ENCODE assay signal across 16 cellular contexts in the genomic region with DNA sequence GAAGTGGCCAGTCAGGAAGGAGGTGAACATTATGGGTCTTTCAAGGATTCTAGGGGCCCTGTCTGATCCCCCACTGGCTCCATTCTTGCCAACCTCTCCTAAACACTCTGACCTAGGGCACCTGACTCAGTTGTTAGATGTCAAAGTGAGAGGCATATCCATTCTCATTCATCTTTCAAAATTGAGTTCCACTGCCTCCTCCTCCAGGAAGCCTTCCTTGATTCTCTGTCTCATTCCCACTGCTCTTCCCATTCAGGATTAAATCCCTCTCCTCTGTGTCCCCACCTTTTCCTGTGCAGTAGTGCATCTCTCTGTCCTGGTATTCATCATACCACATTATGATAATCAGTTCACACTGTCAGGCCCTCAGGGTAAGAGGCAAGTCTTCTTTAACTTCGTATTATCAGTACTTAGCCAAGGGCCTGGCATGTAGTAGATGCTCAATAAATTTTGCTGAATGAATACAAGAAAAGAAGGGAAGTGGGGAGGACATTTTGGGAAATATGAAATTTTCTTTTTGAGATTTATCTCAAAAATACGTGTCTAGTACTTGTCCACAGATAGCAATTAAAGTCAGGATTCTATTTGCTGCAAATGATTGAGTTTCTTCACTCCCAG.
DNase-seq lines count a peak whose midpoint lies in the region; ATAC-seq lines count a peak whose summit lies in the region.
"Had no signal": no experiment of that assay in that cellular context is flagged by ENCODE, and none has a peak within 500 bp of the region (broad histone marks: within the 10 kb centered on the region; RNA-seq: fewer than 3 reads in every experiment).

No MANE protein-coding gene starts in this region.

- H3K4me3 Mint-ChIP-seq in activated CD4-positive, alpha-beta T cell treated with anti-CD3 and anti-CD28 coated beads for 36 hours = no peak overlapping the region
- H3K4me3 Mint-ChIP-seq in CD4-positive, CD25-positive, alpha-beta regulatory T cell = peak overlapping the region in 1 of 4 donors; percentile 61
- H3K4me3 Mint-ChIP-seq in activated T-helper 1 cell treated with anti-CD3 and anti-CD28 coated beads, Interleukin-12 subunit alpha, Interleukin-12 subunit beta, Interleukin-2, Interleukin-4 antibody, amounts not matched to agents 30 ng/mL and 10 ng/mL and 1 ng/mL, durations not matched to agents 14 hours and 24 hours and 36 hours = no peak overlapping the region
- peak overlapping the region in 1 of 10 donors; percentile 10 for H3K4me3 Mint-ChIP-seq in naive thymus-derived CD8-positive, alpha-beta T cell

- POLR2A ChIA-PET in activated CD4-positive, alpha-beta T cell treated with anti-CD3 and anti-CD28 coated beads for 36 hours (lab: Charles Lee) = interaction anchor here (0.9 kb wide), 1 partner anchor 40 kb away, joined by 3 read pairs; no protein-coding TSS in a partner anchor
- POLR2A ChIA-PET in naive thymus-derived CD8-positive, alpha-beta T cell (lab: Charles Lee) = interaction anchor here (1.2 to 2.5 kb wide), 3 partner anchors 14 to 166 kb away, joined by 3 to 9 read pairs (median 5); a partner anchor contains a TSS

- H3K9me3 ChIP-seq in CD4-positive, CD25-positive, alpha-beta regulatory T cell (ENCODE audit: control insufficient read depth in 2 of 2, low read length in 2 of 2) = no peaks in the 10 kb centered on the region

- no peaks in the 10 kb centered on the region for H3K36me3 ChIP-seq in CD4-positive, CD25-positive, alpha-beta regulatory T cell (ENCODE audit: control insufficient read depth, insufficient read depth, low read length)

- CTCF ChIA-PET in activated CD4-positive, alpha-beta T cell treated with anti-CD3 and anti-CD28 coated beads for 36 hours (lab: Charles Lee) = interaction anchor here (1.0 kb wide), 1 partner anchor 10 kb away, joined by 3 read pairs; no protein-coding TSS in a partner anchor

- no peak for ATAC-seq in activated CD4-positive, alpha-beta T cell treated with anti-CD3 and anti-CD28 coated beads for 36 hours
- no peak for ATAC-seq in CD4-positive, CD25-positive, alpha-beta regulatory T cell (ENCODE audit: low read depth in 2 of 2)
- ATAC-seq in naive thymus-derived CD8-positive, alpha-beta T cell = no peak
- ATAC-seq in GM18867 (IDR thresholded peaks at IDR 0.05; ENCODE audit: unreplicated experiment) = no peak
- ATAC-seq: HCT116 had no signal

- no peak for DNase-seq in activated CD4-positive, alpha-beta T cell treated with anti-CD3 and anti-CD28 coated beads for 36 hours
- no peak for DNase-seq in activated CD4-positive, alpha-beta T cell treated with anti-CD3 and anti-CD28 coated beads, Interleukin-2, amount 50 U/mL, for 4 hours
- DNase-seq in CD4-positive, CD25-positive, alpha-beta regulatory T cell = no peak
- no peak for DNase-seq in activated T-helper 1 cell treated with anti-CD3 and anti-CD28 coated beads, Interleukin-12 subunit alpha, Interleukin-12 subunit beta, Interleukin-2, Interleukin-4 antibody, amounts not matched to agents 30 ng/mL and 10 ng/mL and 1 ng/mL, durations not matched to agents 14 hours and 24 hours and 36 hours (ENCODE audit: low spot score)
- no peak for DNase-seq in naive thymus-derived CD8-positive, alpha-beta T cell
- DNase-seq in activated gamma-delta T cell (lab: John Stamatoyannopoulos, UW) (no peak), mucosa of gallbladder (ENCODE audit: low spot score) (no peak)
- DNase-seq: DMS79 treated with DMSO at 0.1 percent for 48 hours, IMR-90, MV-4-11, NCI-H1417 treated with DMSO at 0.1 percent for 48 hours, NCI-H2029 treated with DMSO at 0.1 percent for 48 hours, NCI-H510A treated with DMSO at 0.1 percent for 48 hours had no signal

- H3K4me1 Mint-ChIP-seq in activated CD4-positive, alpha-beta T cell treated with anti-CD3 and anti-CD28 coated beads for 36 hours = peaks cover 46% of the 10 kb centered on the region
- H3K4me1 Mint-ChIP-seq in CD4-positive, CD25-positive, alpha-beta regulatory T cell = peaks cover 10 to 36% (median 28%) of the 10 kb centered on the region in 4 donors
- H3K4me1 Mint-ChIP-seq in activated T-helper 1 cell treated with anti-CD3 and anti-CD28 coated beads, Interleukin-12 subunit alpha, Interleukin-12 subunit beta, Interleukin-2, Interleukin-4 antibody, amounts not matched to agents 30 ng/mL and 10 ng/mL and 1 ng/mL, durations not matched to agents 14 hours and 24 hours and 36 hours (ENCODE audit: low read depth) = peaks cover 35% of the 10 kb centered on the region
- peaks cover 24 to 50% (median 36%) of the 10 kb centered on the region in 4 donors for H3K4me1 Mint-ChIP-seq in naive thymus-derived CD8-positive, alpha-beta T cell

- no peak overlapping the region for H3K4me3 ChIP-seq in CD4-positive, CD25-positive, alpha-beta regulatory T cell (ENCODE audit: low read depth, low read length)

- H3K4me1 ChIP-seq in CD4-positive, CD25-positive, alpha-beta regulatory T cell (ENCODE audit: control insufficient read depth, insufficient read depth, low read length, poor library complexity, severe bottlenecking) = peaks cover 26% of the 10 kb centered on the region

- H3K36me3 Mint-ChIP-seq in activated CD4-positive, alpha-beta T cell treated with anti-CD3 and anti-CD28 coated beads for 36 hours (ENCODE audit: low read depth) = no peaks in the 10 kb centered on the region
- H3K36me3 Mint-ChIP-seq in CD4-positive, CD25-positive, alpha-beta regulatory T cell = no peaks in the 10 kb centered on the region
- no peaks in the 10 kb centered on the region for H3K36me3 Mint-ChIP-seq in activated T-helper 1 cell treated with anti-CD3 and anti-CD28 coated beads, Interleukin-12 subunit alpha, Interleukin-12 subunit beta, Interleukin-2, Interleukin-4 antibody, amounts not matched to agents 30 ng/mL and 10 ng/mL and 1 ng/mL, durations not matched to agents 14 hours and 24 hours and 36 hours (ENCODE audit: low read depth)
- H3K36me3 Mint-ChIP-seq in naive thymus-derived CD8-positive, alpha-beta T cell = no peaks in the 10 kb centered on the region

- no peaks in the 10 kb centered on the region for H3K27me3 ChIP-seq in CD4-positive, CD25-positive, alpha-beta regulatory T cell (ENCODE audit: control insufficient read depth, insufficient read depth, low read length)

- H3K27ac ChIP-seq in CD4-positive, CD25-positive, alpha-beta regulatory T cell (ENCODE audit: insufficient read depth, low read length, poor library complexity, severe bottlenecking) = no peak overlapping the region
- H3K27ac ChIP-seq: C4-2B had no signal

- H3K27ac Mint-ChIP-seq in activated CD4-positive, alpha-beta T cell treated with anti-CD3 and anti-CD28 coated beads for 36 hours = peak overlapping the region; percentile 56
- peak overlapping the region; percentile 7 to 93 (median 52) for H3K27ac Mint-ChIP-seq in CD4-positive, CD25-positive, alpha-beta regulatory T cell
- peak overlapping the region; percentile 18 for H3K27ac Mint-ChIP-seq in activated T-helper 1 cell treated with anti-CD3 and anti-CD28 coated beads, Interleukin-12 subunit alpha, Interleukin-12 subunit beta, Interleukin-2, Interleukin-4 antibody, amounts not matched to agents 30 ng/mL and 10 ng/mL and 1 ng/mL, durations not matched to agents 14 hours and 24 hours and 36 hours
- H3K27ac Mint-ChIP-seq in naive thymus-derived CD8-positive, alpha-beta T cell = peak overlapping the region in 9 of 10 donors; percentile 22 to 87 (median 80)

- intact Hi-C loops in activated CD4-positive, alpha-beta T cell treated with anti-CD3 and anti-CD28 coated beads for 36 hours (cut with DNase I, micrococcal nuclease) = loop anchor here in 1 of 2 experiments (2.0 kb wide), 1 partner anchor 62 kb away; a partner anchor contains a TSS
- intact Hi-C loops in activated T-helper 1 cell treated with anti-CD3 and anti-CD28 coated beads, Interleukin-12 subunit alpha, Interleukin-12 subunit beta, Interleukin-2, Interleukin-4 antibody, amounts not matched to agents 30 ng/mL and 10 ng/mL and 1 ng/mL, durations not matched to agents 14 hours and 24 hours and 36 hours (cut with micrococcal nuclease) = no loop called here

- H3K27me3 Mint-ChIP-seq in activated CD4-positive, alpha-beta T cell treated with anti-CD3 and anti-CD28 coated beads for 36 hours = no peaks in the 10 kb centered on the region
- no peaks in the 10 kb centered on the region for H3K27me3 Mint-ChIP-seq in CD4-positive, CD25-positive, alpha-beta regulatory T cell
- peaks cover 2% of the 10 kb centered on the region for H3K27me3 Mint-ChIP-seq in activated T-helper 1 cell treated with anti-CD3 and anti-CD28 coated beads, Interleukin-12 subunit alpha, Interleukin-12 subunit beta, Interleukin-2, Interleukin-4 antibody, amounts not matched to agents 30 ng/mL and 10 ng/mL and 1 ng/mL, durations not matched to agents 14 hours and 24 hours and 36 hours (ENCODE audit: insufficient read depth)
- no peaks in the 10 kb centered on the region for H3K27me3 Mint-ChIP-seq in naive thymus-derived CD8-positive, alpha-beta T cell

- H3K9me3 Mint-ChIP-seq in activated CD4-positive, alpha-beta T cell treated with anti-CD3 and anti-CD28 coated beads for 36 hours (ENCODE audit: low read depth) = no peaks in the 10 kb centered on the region
- H3K9me3 Mint-ChIP-seq in CD4-positive, CD25-positive, alpha-beta regulatory T cell = no peaks in the 10 kb centered on the region
- H3K9me3 Mint-ChIP-seq in activated T-helper 1 cell treated with anti-CD3 and anti-CD28 coated beads, Interleukin-12 subunit alpha, Interleukin-12 subunit beta, Interleukin-2, Interleukin-4 antibody, amounts not matched to agents 30 ng/mL and 10 ng/mL and 1 ng/mL, durations not matched to agents 14 hours and 24 hours and 36 hours = no peaks in the 10 kb centered on the region
- no peaks in the 10 kb centered on the region for H3K9me3 Mint-ChIP-seq in naive thymus-derived CD8-positive, alpha-beta T cell

Comparison
In these comparisons a context has a peak if more than half of its experiments do, and no peak if none do; other contexts are left out.
1. H3K27ac Mint-ChIP-seq: peak in every context shown above with its lines; median percentile 80 in naive thymus-derived CD8-positive, alpha-beta T cell; 56 in activated CD4-positive, alpha-beta T cell treated with anti-CD3 and anti-CD28 coated beads for 36 hours; 52 in CD4-positive, CD25-positive, alpha-beta regulatory T cell; 18 in activated T-helper 1 cell treated with anti-CD3 and anti-CD28 coated beads, Interleukin-12 subunit alpha, Interleukin-12 subunit beta, Interleukin-2, Interleukin-4 antibody, amounts not matched to agents 30 ng/mL and 10 ng/mL and 1 ng/mL, durations not matched to agents 14 hours and 24 hours and 36 hours.